ENCODE assay signal across 17 cellular contexts in the genomic region with DNA sequence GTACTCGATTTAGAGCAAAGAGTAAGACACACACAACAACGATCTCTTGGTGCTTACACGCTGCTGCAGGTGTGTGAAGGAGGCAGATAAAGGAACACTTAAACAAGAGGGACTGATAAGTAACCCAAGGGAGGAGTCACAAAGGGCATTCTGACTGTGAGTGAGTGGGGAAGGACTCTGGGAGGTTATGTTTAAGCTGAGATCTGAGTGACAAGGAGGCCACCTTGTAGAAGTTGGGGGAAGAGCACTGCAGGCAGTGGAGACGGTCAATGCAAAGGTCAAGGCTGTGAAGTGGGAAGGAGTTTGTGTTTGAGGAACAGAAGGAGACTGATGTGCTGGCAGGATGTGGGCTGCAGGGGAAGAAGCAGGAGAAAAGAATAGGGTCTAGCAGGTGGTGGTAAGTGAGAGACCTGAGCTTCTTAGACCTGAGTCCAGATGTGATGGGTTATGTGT.
DNase-seq lines count a peak whose midpoint lies in the region; ATAC-seq and TF ChIP-seq lines count a peak whose summit lies in the region.
"Had no signal": no experiment of that assay in that cellular context is flagged by ENCODE, and none has a peak within 500 bp of the region (broad histone marks: within the 10 kb centered on the region; RNA-seq: fewer than 3 reads in every experiment).

No MANE protein-coding gene starts in this region.

- H3K27ac ChIP-seq in upper lobe of right lung = peak overlapping the region; percentile 13
- H3K27ac ChIP-seq: neutrophil, SJCRH30 had no signal

- TF ChIP-seq CTCF in upper lobe of right lung (IDR thresholded peaks at IDR 0.05) = no peak
- TF ChIP-seq CTCF in MCF 10A (IDR thresholded peaks at IDR 0.05; ENCODE audit: unreplicated experiment) = no peak

- H3K27ac Mint-ChIP-seq in activated naive CD8-positive, alpha-beta T cell treated with anti-CD3 and anti-CD28 coated beads, Interleukin-2, amount 10 ng/mL, durations not matched to agents 7 days and 5 days = peak overlapping the region; percentile 43
- no peak overlapping the region for H3K27ac Mint-ChIP-seq in activated naive CD8-positive, alpha-beta T cell treated with anti-CD3 and anti-CD28 coated beads for 36 hours
- peak overlapping the region; percentile 62 for H3K27ac Mint-ChIP-seq in activated CD8-positive, alpha-beta T cell treated with anti-CD3 and anti-CD28 coated beads, Interleukin-2, amount 10 ng/mL, durations not matched to agents 7 days and 5 days
- H3K27ac Mint-ChIP-seq in naive B cell (peak overlapping the region; percentile 8 to 70 (median 47)), MCF 10A (ENCODE audit: low read depth, unreplicated experiment) (no peak overlapping the region)
- H3K27ac Mint-ChIP-seq: activated naive CD4-positive, alpha-beta T cell treated with anti-CD3 and anti-CD28 coated beads, Interleukin-2, amount 10 ng/mL, durations not matched to agents 7 days and 5 days had no signal

- H3K4me1 Mint-ChIP-seq in activated naive CD8-positive, alpha-beta T cell treated with anti-CD3 and anti-CD28 coated beads, Interleukin-2, amount 10 ng/mL, durations not matched to agents 7 days and 5 days = peaks cover 23% of the 10 kb centered on the region
- peaks cover 18% of the 10 kb centered on the region for H3K4me1 Mint-ChIP-seq in activated naive CD8-positive, alpha-beta T cell treated with anti-CD3 and anti-CD28 coated beads for 36 hours
- peaks cover 29% of the 10 kb centered on the region for H3K4me1 Mint-ChIP-seq in activated CD8-positive, alpha-beta T cell treated with anti-CD3 and anti-CD28 coated beads, Interleukin-2, amount 10 ng/mL, durations not matched to agents 7 days and 5 days (ENCODE audit: low read depth)
- H3K4me1 Mint-ChIP-seq in naive B cell = peaks cover 40 to 61% (median 50%) of the 10 kb centered on the region in 3 donors
- H3K4me1 Mint-ChIP-seq in MCF 10A (ENCODE audit: insufficient read depth, unreplicated experiment) = peaks cover 27% of the 10 kb centered on the region

- CTCF ChIA-PET in activated CD8-positive, alpha-beta T cell treated with anti-CD3 and anti-CD28 coated beads, Interleukin-2, amount 10 ng/mL, durations not matched to agents 7 days and 5 days (lab: Charles Lee) = interaction anchor here (1.3 to 2.4 kb wide), 2 partner anchors 470 to 477 kb away, joined by 4 to 10 read pairs; no protein-coding TSS in a partner anchor
- CTCF ChIA-PET in MCF 10A (lab: Yijun Ruan, JAX) = no interaction called here

- no peak overlapping the region for H3K4me3 ChIP-seq in upper lobe of right lung
- H3K4me3 ChIP-seq: SJCRH30 had no signal

- peak; percentile 67 for ATAC-seq in activated naive CD8-positive, alpha-beta T cell treated with anti-CD3 and anti-CD28 coated beads, Interleukin-2, amount 10 ng/mL, durations not matched to agents 7 days and 5 days (ENCODE audit: low read depth)
- ATAC-seq in activated CD8-positive, alpha-beta T cell treated with anti-CD3 and anti-CD28 coated beads, Interleukin-2, amount 10 ng/mL, durations not matched to agents 7 days and 5 days = peak; percentile 65
- no peak for ATAC-seq in naive B cell (ENCODE audit: low read depth in 2 of 2)
- peak; percentile 70 for ATAC-seq in upper lobe of right lung
- ATAC-seq in GM18502 (IDR thresholded peaks at IDR 0.05; ENCODE audit: poor library complexity, unreplicated experiment) = no peak

- H3K36me3 Mint-ChIP-seq in activated naive CD8-positive, alpha-beta T cell treated with anti-CD3 and anti-CD28 coated beads, Interleukin-2, amount 10 ng/mL, durations not matched to agents 7 days and 5 days = peaks cover 25% of the 10 kb centered on the region
- peaks cover 15% of the 10 kb centered on the region for H3K36me3 Mint-ChIP-seq in activated naive CD8-positive, alpha-beta T cell treated with anti-CD3 and anti-CD28 coated beads for 36 hours
- H3K36me3 Mint-ChIP-seq in activated CD8-positive, alpha-beta T cell treated with anti-CD3 and anti-CD28 coated beads, Interleukin-2, amount 10 ng/mL, durations not matched to agents 7 days and 5 days (ENCODE audit: low read depth) = peaks cover 9% of the 10 kb centered on the region
- H3K36me3 Mint-ChIP-seq in naive B cell (peaks cover 6 to 17% of the 10 kb centered on the region in 2 donors), MCF 10A (ENCODE audit: insufficient read depth, unreplicated experiment) (peaks cover 12% of the 10 kb centered on the region)

- no peaks in the 10 kb centered on the region for H3K27me3 Mint-ChIP-seq in activated naive CD8-positive, alpha-beta T cell treated with anti-CD3 and anti-CD28 coated beads, Interleukin-2, amount 10 ng/mL, durations not matched to agents 7 days and 5 days
- no peaks in the 10 kb centered on the region for H3K27me3 Mint-ChIP-seq in activated naive CD8-positive, alpha-beta T cell treated with anti-CD3 and anti-CD28 coated beads for 36 hours
- no peaks in the 10 kb centered on the region for H3K27me3 Mint-ChIP-seq in activated CD8-positive, alpha-beta T cell treated with anti-CD3 and anti-CD28 coated beads, Interleukin-2, amount 10 ng/mL, durations not matched to agents 7 days and 5 days (ENCODE audit: low read depth)
- H3K27me3 Mint-ChIP-seq in naive B cell (no peaks in the 10 kb centered on the region), MCF 10A (ENCODE audit: insufficient read depth, unreplicated experiment) (no peaks in the 10 kb centered on the region)
- H3K27me3 Mint-ChIP-seq: activated naive CD4-positive, alpha-beta T cell treated with anti-CD3 and anti-CD28 coated beads, Interleukin-2, amount 10 ng/mL, durations not matched to agents 7 days and 5 days had no signal

- intact Hi-C loops in upper lobe of right lung (cut with DNase I) (no loop called here), MCF 10A (cut with micrococcal nuclease) (no loop called here)

- no peaks in the 10 kb centered on the region for H3K9me3 Mint-ChIP-seq in activated naive CD8-positive, alpha-beta T cell treated with anti-CD3 and anti-CD28 coated beads, Interleukin-2, amount 10 ng/mL, durations not matched to agents 7 days and 5 days
- no peaks in the 10 kb centered on the region for H3K9me3 Mint-ChIP-seq in activated naive CD8-positive, alpha-beta T cell treated with anti-CD3 and anti-CD28 coated beads for 36 hours
- H3K9me3 Mint-ChIP-seq in activated CD8-positive, alpha-beta T cell treated with anti-CD3 and anti-CD28 coated beads, Interleukin-2, amount 10 ng/mL, durations not matched to agents 7 days and 5 days (ENCODE audit: insufficient read depth) = no peaks in the 10 kb centered on the region
- H3K9me3 Mint-ChIP-seq in naive B cell (peaks cover 0 to 4% (median 0%) of the 10 kb centered on the region in 7 donors), MCF 10A (ENCODE audit: unreplicated experiment) (no peaks in the 10 kb centered on the region)
- H3K9me3 Mint-ChIP-seq: activated naive CD4-positive, alpha-beta T cell treated with anti-CD3 and anti-CD28 coated beads, Interleukin-2, amount 10 ng/mL, durations not matched to agents 7 days and 5 days had no signal

- H3K4me1 ChIP-seq in upper lobe of right lung = peaks cover 48% of the 10 kb centered on the region
- H3K4me1 ChIP-seq: SJCRH30 had no signal

- BruUV-seq in MCF 10A (replicated peaks; lab: Mats Ljungman, UMichigan) = no TSS peak

- POLR2A ChIA-PET in activated naive CD8-positive, alpha-beta T cell treated with anti-CD3 and anti-CD28 coated beads, Interleukin-2, amount 10 ng/mL, durations not matched to agents 7 days and 5 days (lab: Charles Lee) = no interaction called here
- POLR2A ChIA-PET in activated CD8-positive, alpha-beta T cell treated with anti-CD3 and anti-CD28 coated beads, Interleukin-2, amount 10 ng/mL, durations not matched to agents 7 days and 5 days (lab: Charles Lee) = interaction anchor here (0.9 to 1.3 kb wide), 2 partner anchors 471 to 474 kb away, joined by 3 read pairs; a partner anchor contains a TSS
- POLR2A ChIA-PET in MCF 10A (lab: Yijun Ruan, JAX) = no interaction called here

- no peaks in the 10 kb centered on the region for H3K9me3 ChIP-seq in upper lobe of right lung
- H3K9me3 ChIP-seq: neutrophil, SJCRH30 had no signal

- no peak for DNase-seq in activated naive CD8-positive, alpha-beta T cell treated with anti-CD3 and anti-CD28 coated beads, Interleukin-2, amount 10 ng/mL, durations not matched to agents 7 days and 5 days
- no peak for DNase-seq in activated naive CD8-positive, alpha-beta T cell treated with anti-CD3 and anti-CD28 coated beads for 36 hours
- peak; percentile 23 for DNase-seq in activated CD8-positive, alpha-beta T cell treated with anti-CD3 and anti-CD28 coated beads, Interleukin-2, amount 10 ng/mL, durations not matched to agents 7 days and 5 days
- DNase-seq in naive B cell = no peak
- DNase-seq in upper lobe of right lung = no peak
- no peak for DNase-seq in stimulated activated CD4-positive, alpha-beta T cell treated with anti-CD3 and anti-CD28 coated beads, Interleukin-4, amount 100 ng/mL, for 4 hours
- DNase-seq in MCF 10A (ENCODE audit: unreplicated experiment) = no peak
- DNase-seq: activated CD4-positive, CD25-positive, alpha-beta regulatory T cell; activated naive CD4-positive, alpha-beta T cell treated with anti-CD3 and anti-CD28 coated beads, Interleukin-2, amount 10 ng/mL, durations not matched to agents 7 days and 5 days; dermis blood vessel endothelial cell; kidney glomerular epithelial cell; NCI-H1092; NCI-H526; SJCRH30; stimulated activated CD4-positive, alpha-beta T cell treated with anti-CD3 and anti-CD28 coated beads, Interleukin-2, amount 100 ng/mL, for 48 hours had no signal

- peak overlapping the region; percentile 1 for H3K4me3 Mint-ChIP-seq in activated naive CD8-positive, alpha-beta T cell treated with anti-CD3 and anti-CD28 coated beads, Interleukin-2, amount 10 ng/mL, durations not matched to agents 7 days and 5 days
- H3K4me3 Mint-ChIP-seq in activated naive CD8-positive, alpha-beta T cell treated with anti-CD3 and anti-CD28 coated beads for 36 hours = no peak overlapping the region
- no peak overlapping the region for H3K4me3 Mint-ChIP-seq in activated CD8-positive, alpha-beta T cell treated with anti-CD3 and anti-CD28 coated beads, Interleukin-2, amount 10 ng/mL, durations not matched to agents 7 days and 5 days
- H3K4me3 Mint-ChIP-seq in naive B cell = no peak overlapping the region
- H3K4me3 Mint-ChIP-seq in MCF 10A (ENCODE audit: unreplicated experiment) = no peak overlapping the region
- H3K4me3 Mint-ChIP-seq: activated naive CD4-positive, alpha-beta T cell treated with anti-CD3 and anti-CD28 coated beads, Interleukin-2, amount 10 ng/mL, durations not matched to agents 7 days and 5 days had no signal

- no peaks in the 10 kb centered on the region for H3K27me3 ChIP-seq in upper lobe of right lung
- H3K27me3 ChIP-seq: neutrophil, SJCRH30 had no signal

- H3K36me3 ChIP-seq in upper lobe of right lung = no peaks in the 10 kb centered on the region
- H3K36me3 ChIP-seq: neutrophil, SJCRH30 had no signal

Comparison
In these comparisons a context has a peak if more than half of its experiments do, and no peak if none do; other contexts are left out.
1. H3K27ac Mint-ChIP-seq: peak in activated naive CD8-positive, alpha-beta T cell treated with anti-CD3 and anti-CD28 coated beads, Interleukin-2, amount 10 ng/mL, durations not matched to agents 7 days and 5 days (single experiment), activated CD8-positive, alpha-beta T cell treated with anti-CD3 and anti-CD28 coated beads, Interleukin-2, amount 10 ng/mL, durations not matched to agents 7 days and 5 days (single experiment) and naive B cell (6 of 6); none in activated naive CD8-positive, alpha-beta T cell treated with anti-CD3 and anti-CD28 coated beads for 36 hours (single experiment) and MCF 10A (single experiment).
2. ATAC-seq: peak in activated naive CD8-positive, alpha-beta T cell treated with anti-CD3 and anti-CD28 coated beads, Interleukin-2, amount 10 ng/mL, durations not matched to agents 7 days and 5 days (single experiment), activated CD8-positive, alpha-beta T cell treated with anti-CD3 and anti-CD28 coated beads, Interleukin-2, amount 10 ng/mL, durations not matched to agents 7 days and 5 days (single experiment) and upper lobe of right lung (single experiment); none in naive B cell (0 of 2) and GM18502 (single experiment).